In genomic region chr7:155590215-155591023, GRCh38 we compare ENCODE assay signal across 9 cellular contexts. TPM values are rescaled to one million over a fixed set of nuclear protein-coding genes. Genes with fewer than 3 reads are reported as not detected.
DNase-seq lines count a peak whose midpoint lies in the region; ATAC-seq and TF ChIP-seq lines count a peak whose summit lies in the region.
"Had no signal": no experiment of that assay in that cellular context is flagged by ENCODE, and none has a peak within 500 bp of the region (broad histone marks: within the 10 kb centered on the region; RNA-seq: fewer than 3 reads in every experiment).

No MANE protein-coding gene starts in this region.

- TF ChIP-seq POLR2A in transverse colon (IDR thresholded peaks at IDR 0.05) (no peak), breast epithelium (IDR thresholded peaks at IDR 0.05) (no peak)

- in situ Hi-C loops in transverse colon (cut with MboI; ENCODE audit: low pct_ligation_motif_present in 1 of 4, low pct_unique_long_range_greater_than_20kb in 1 of 4, low sequenced_read_pairs in 3 of 4) = loop anchor here in 3 of 4 donors (10.0 kb wide), 2 partner anchors 164 to 174 kb away; no protein-coding TSS in a partner anchor

- TF ChIP-seq CTCF in transverse colon (IDR thresholded peaks at IDR 0.05) (no peak), breast epithelium (IDR thresholded peaks at IDR 0.05) (no peak)

- peak; percentile 51 for ATAC-seq in HG03139 (IDR thresholded peaks at IDR 0.05; ENCODE audit: unreplicated experiment)
- ATAC-seq in GM21423 (IDR thresholded peaks at IDR 0.05; ENCODE audit: unreplicated experiment) = no peak

- H3K4me3 ChIP-seq in transverse colon = no peak overlapping the region
- H3K4me3 ChIP-seq in breast epithelium = no peak overlapping the region

- H3K27ac ChIP-seq in transverse colon (no peak overlapping the region), breast epithelium (no peak overlapping the region)

- TF ChIP-seq EP300 in transverse colon (IDR thresholded peaks at IDR 0.05; ENCODE audit: low read depth) = no peak

- intact Hi-C loops in head of caudate nucleus (cut with DNase I) (loop anchor here (10.0 kb wide), 1 partner anchor 174 kb away; no protein-coding TSS in a partner anchor), transverse colon (cut with DNase I; ENCODE audit: low total_unique reads) (loop anchor here (10.0 kb wide), 1 partner anchor 174 kb away; no protein-coding TSS in a partner anchor), breast epithelium (cut with DNase I; ENCODE audit: low total_unique reads) (no loop called here)

- 60 to 79% methylated on average over 1 to 20 of the region's 20 CpGs for WGBS in transverse colon (ENCODE audit: low coverage in 1 of 2), 2 donors

- H3K27me3 ChIP-seq in transverse colon (no peaks in the 10 kb centered on the region), breast epithelium (no peaks in the 10 kb centered on the region)

- H3K9me3 ChIP-seq in transverse colon (no peaks in the 10 kb centered on the region), breast epithelium (no peaks in the 10 kb centered on the region)

- H3K36me3 ChIP-seq in transverse colon (no peaks in the 10 kb centered on the region), breast epithelium (no peaks in the 10 kb centered on the region)

- H3K4me1 ChIP-seq in transverse colon (peaks cover 0 to 9% (median 0%) of the 10 kb centered on the region in 4 donors), breast epithelium (no peaks in the 10 kb centered on the region)

- DNase-seq in AML-193 (lab: John Stamatoyannopoulos, UW) (peak; percentile 94), OCI-M1 (lab: John Stamatoyannopoulos, UW) (peak; percentile 45), head of caudate nucleus (peak in 30 of 42 donors; percentile 3 to 71 (median 30)), transverse colon (peak; percentile 16), breast epithelium (ENCODE audit: low spot score in 2 of 2) (no peak)
- DNase-seq in central memory CD4-positive, alpha-beta T cell = no peak

RNA-seq across cellular contexts. Expression of gene CNPY1, which starts 44.1 kb away (rescaled TPM):
- total RNA-seq in transverse colon (not detected), breast epithelium (under 1 TPM in 1 of 3 donors, not detected in 2; 0.29 TPM)
- total RNA-seq: glomerular endothelial cell had no signal

RNA-seq across cellular contexts. Expression of gene RBM33, which starts 54.0 kb away (rescaled TPM):
- 100 to 1,000 TPM in 2 of 4 donors, 10 to 100 TPM in 2; 62.8 to 129 (median 92.8) TPM for total RNA-seq in transverse colon
- total RNA-seq in breast epithelium = 10 to 100 TPM; 34.9 to 58.8 (median 46.5) TPM

Comparison
In these comparisons a context has a peak if more than half of its experiments do, and no peak if none do; other contexts are left out.
1. DNase-seq: peak in AML-193 (2 of 2), OCI-M1 (single experiment), head of caudate nucleus (30 of 42) and transverse colon (single experiment); none in central memory CD4-positive, alpha-beta T cell (single experiment) and breast epithelium (0 of 2).